ENCODE assay signal across 21 cellular contexts in the genomic region with DNA sequence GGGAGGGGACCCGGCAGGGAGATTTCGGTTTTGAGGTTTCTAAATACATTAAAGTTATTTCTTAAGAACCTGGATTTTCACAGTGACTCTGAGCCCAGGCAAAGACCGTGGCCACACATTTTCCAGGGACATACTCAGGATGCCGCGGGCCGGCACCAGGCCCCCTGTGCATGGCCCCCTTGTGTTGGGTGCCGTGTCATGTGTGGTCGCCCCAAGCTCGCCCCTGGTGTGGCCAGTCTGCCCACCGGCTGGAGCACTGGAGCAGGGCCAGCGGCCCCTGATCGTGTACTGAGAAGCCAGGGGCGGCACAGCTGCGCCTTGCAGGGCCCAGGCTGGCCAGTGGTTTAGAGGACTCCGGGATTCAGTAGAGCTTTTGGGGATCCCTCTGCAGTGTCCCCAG. TPM values are rescaled to one million over a fixed set of nuclear protein-coding genes. Genes with fewer than 3 reads are reported as not detected.
DNase-seq lines count a peak whose midpoint lies in the region; ATAC-seq and TF ChIP-seq lines count a peak whose summit lies in the region.
"Had no signal": no experiment of that assay in that cellular context is flagged by ENCODE, and none has a peak within 500 bp of the region (broad histone marks: within the 10 kb centered on the region; RNA-seq: fewer than 3 reads in every experiment).

No MANE protein-coding gene starts in this region.

- no peak for TF ChIP-seq EP300 in stomach (IDR thresholded peaks at IDR 0.05)

- CTCF ChIA-PET in PC-9 (lab: Charles Lee), result no interaction called here

- intact Hi-C loops in PC-9 (cut with micrococcal nuclease; ENCODE audit: unreplicated experiment), result no loop called here
- intact Hi-C loops in stomach (cut with DNase I; ENCODE audit: low total_unique reads), result no loop called here

- H3K27me3 ChIP-seq in BLaER1 treated with 17β-estradiol and CSF1 and Interleukin-3, amounts not matched to agents 10 nM and 100 nM, result peaks cover 7 to 46% (median 33%) of the 10 kb centered on the region in 11 experiments; a peak in 20 of 22 replicates
- H3K27me3 ChIP-seq in PC-9 (ENCODE audit: insufficient read depth, low read depth) (no peaks in the 10 kb centered on the region), RWPE2 (ENCODE audit: insufficient read depth, poor library complexity, severe bottlenecking) (no peaks in the 10 kb centered on the region), stomach (peaks cover 0 to 34% (median 0%) of the 10 kb centered on the region in 3 donors)
- H3K27me3 ChIP-seq: BE2C had no signal

- no peaks in the 10 kb centered on the region for H3K79me2 ChIP-seq in PC-9 (ENCODE audit: low read depth)

- TF ChIP-seq CTCF in PC-9 (conservative IDR thresholded peaks at IDR 0.05), result no peak
- no peak for TF ChIP-seq CTCF in RWPE2 (IDR thresholded peaks at IDR 0.05; ENCODE audit: poor library complexity, severe bottlenecking)
- no peak for TF ChIP-seq CTCF in stomach (IDR thresholded peaks at IDR 0.05)

- WGBS in stomach, 5 donors, result 68 to 83% (median 74%) methylated on average over 6 to 15 of the region's 15 CpGs

- peak overlapping the region in 6 of 11 experiments; percentile 44 to 67 (median 64); a peak in 11 of 22 replicates for H3K4me2 ChIP-seq in BLaER1 treated with 17β-estradiol and CSF1 and Interleukin-3, amounts not matched to agents 10 nM and 100 nM
- H3K4me2 ChIP-seq in PC-9, result peak overlapping the region; percentile 63; the same call in 1 of the 2 replicates
- H3K4me2 ChIP-seq: A549 had no signal

- H2AFZ ChIP-seq in PC-9, result no peak overlapping the region

- no TSS peak for BruUV-seq in PC-9 (replicated peaks; lab: Mats Ljungman, UMichigan)

- H3K9ac ChIP-seq in BLaER1 treated with 17β-estradiol and CSF1 and Interleukin-3, amounts not matched to agents 10 nM and 100 nM, result no peak overlapping the region; a peak in 1 of 22 replicates

- no peaks in the 10 kb centered on the region for H3K9me3 ChIP-seq in BLaER1 treated with 17β-estradiol and CSF1 and Interleukin-3, amounts not matched to agents 10 nM and 100 nM (replicated peaks in 1 of 11)
- H3K9me3 ChIP-seq in PC-9 (ENCODE audit: insufficient read depth, low read depth) (no peaks in the 10 kb centered on the region), RWPE2 (ENCODE audit: severe bottlenecking) (no peaks in the 10 kb centered on the region), stomach (no peaks in the 10 kb centered on the region)
- H3K9me3 ChIP-seq: A549, BE2C, Caco-2, HAP-1 had no signal

- H3K36me3 ChIP-seq in BLaER1 treated with 17β-estradiol and CSF1 and Interleukin-3, amounts not matched to agents 10 nM and 100 nM, result no peaks in the 10 kb centered on the region
- H3K36me3 ChIP-seq in PC-9 (ENCODE audit: low read depth) (no peaks in the 10 kb centered on the region), RWPE2 (ENCODE audit: low read depth) (no peaks in the 10 kb centered on the region; the same call in 1 of the 2 replicates), stomach (peaks cover 0 to 21% (median 19%) of the 10 kb centered on the region in 4 donors)
- H3K36me3 ChIP-seq: BE2C, HAP-1 had no signal

- no peak for TF ChIP-seq POLR2A in stomach (IDR thresholded peaks at IDR 0.05)

- H3K4me3 ChIP-seq in BLaER1 treated with 17β-estradiol and CSF1 and Interleukin-3, amounts not matched to agents 10 nM and 100 nM, result no peak overlapping the region
- no peak overlapping the region for H3K4me3 ChIP-seq in PC-9
- no peak overlapping the region for H3K4me3 ChIP-seq in RWPE2 (ENCODE audit: severe bottlenecking)
- no peak overlapping the region for H3K4me3 ChIP-seq in stomach
- H3K4me3 ChIP-seq: A549, HAP-1 had no signal

- DNase-seq in PC-9, result no peak
- no peak for DNase-seq in RWPE2 (ENCODE audit: low spot score)
- DNase-seq in stomach, result no peak
- DNase-seq in epidermal melanocyte (ENCODE audit: insufficient read length, low spot score), result no peak
- no peak for DNase-seq in amniotic stem cell (lab: John Stamatoyannopoulos, UW)
- DNase-seq: 8988T; ACHN; AML-193; BE2C; Caco-2; CD4-positive, CD25-positive, alpha-beta regulatory T cell; CD8-positive, alpha-beta T cell; DMS153; EL; GDM1; GOT3 had no signal

- peaks cover 0 to 44% (median 33%) of the 10 kb centered on the region in 10 experiments; a peak in 14 of 20 replicates for H3K4me1 ChIP-seq in BLaER1 treated with 17β-estradiol and CSF1 and Interleukin-3, amounts not matched to agents 10 nM and 100 nM
- H3K4me1 ChIP-seq in PC-9 (replicated peaks; ENCODE audit: insufficient read depth), result peaks cover 22% of the 10 kb centered on the region
- peaks cover 15% of the 10 kb centered on the region for H3K4me1 ChIP-seq in RWPE2 (ENCODE audit: insufficient read depth, poor library complexity, severe bottlenecking)
- H3K4me1 ChIP-seq in stomach, result peaks cover 16 to 36% (median 27%) of the 10 kb centered on the region in 4 donors
- H3K4me1 ChIP-seq: BE2C, HAP-1 had no signal

- ATAC-seq in RWPE2 (ENCODE audit: low read depth) (no peak), HG03342 (IDR thresholded peaks at IDR 0.05; ENCODE audit: unreplicated experiment) (no peak)
- ATAC-seq: CD8-positive, alpha-beta T cell had no signal

- H4K20me1 ChIP-seq in BLaER1 treated with 17β-estradiol and CSF1 and Interleukin-3, amounts not matched to agents 10 nM and 100 nM, result peaks cover 0 to 76% (median 51%) of the 10 kb centered on the region in 11 experiments; a peak in 17 of 22 replicates
- H4K20me1 ChIP-seq in PC-9 (ENCODE audit: insufficient read depth), result 0 out of 2 replicates have a peak, but pooled peaks cover 4% of the 10 kb centered on the region

- POLR2A ChIA-PET in PC-9 (lab: Charles Lee; ENCODE audit: unreplicated experiment), result no interaction called here

- H3K9me2 ChIP-seq in PC-9 (ENCODE audit: insufficient read depth), result no peaks in the 10 kb centered on the region

- no peak overlapping the region for H3K27ac ChIP-seq in BLaER1 treated with 17β-estradiol and CSF1 and Interleukin-3, amounts not matched to agents 10 nM and 100 nM
- H3K27ac ChIP-seq in PC-9 (peak overlapping the region; percentile 70), RWPE2 (ENCODE audit: poor library complexity, severe bottlenecking) (peak overlapping the region; percentile 71), stomach (peak overlapping the region in 3 of 5 donors; percentile 74 to 79 (median 77))
- H3K27ac ChIP-seq: C4-2B had no signal

- peaks cover 30% of the 10 kb centered on the region; the same call in 1 of the 2 replicates for H3F3A ChIP-seq in PC-9 (ENCODE audit: insufficient read depth, low read depth)

RNA-seq across cellular contexts. Expression of gene ARHGEF16, which starts 26.6 kb away (rescaled TPM):
- total RNA-seq in PC-9 (2021) (25.1 and 29.1 TPM in 2 replicates), stomach (100 to 1,000 TPM in 2 of 5 donors, 10 to 100 TPM in 3; 16.9 to 149 (median 51.0) TPM)
- 10 to 100 TPM; 14.6 to 28.4 (median 23.1) TPM for polyA plus RNA-seq in stomach
- total RNA-seq: CD4-positive, CD25-positive, alpha-beta regulatory T cell; CD8-positive, alpha-beta T cell had no signal
- polyA plus RNA-seq: CD4-positive, CD25-positive, alpha-beta regulatory T cell had no signal

Comparison
In these comparisons a context has a peak if more than half of its experiments do, and no peak if none do; other contexts are left out.
1. H3K27ac ChIP-seq: peak in PC-9 (single experiment), RWPE2 (single experiment) and stomach (3 of 5); none in BLaER1 treated with 17β-estradiol and CSF1 and Interleukin-3, amounts not matched to agents 10 nM and 100 nM (0 of 11).